Comparison of ENCODE assay signal across 29 cellular contexts in the genomic region with DNA sequence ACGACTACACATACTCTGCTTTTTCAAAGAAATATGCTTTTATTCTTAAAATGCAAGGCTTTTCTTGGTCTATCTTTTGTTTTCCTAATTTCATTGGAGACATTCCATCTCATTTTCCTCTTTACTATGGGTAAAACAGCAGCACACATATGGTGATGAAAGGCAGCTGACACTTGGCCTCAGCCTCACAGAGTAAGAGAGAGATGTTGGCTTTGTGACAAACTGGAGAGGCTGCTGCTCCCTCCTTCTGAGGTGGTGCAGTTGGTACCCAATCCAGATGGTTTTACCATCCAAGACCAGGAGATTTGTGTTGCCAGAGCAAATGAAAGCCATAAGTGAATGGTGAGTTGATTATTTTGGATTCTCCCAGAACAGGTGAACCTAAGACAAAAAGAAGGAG. TPM values are rescaled to one million over a fixed set of nuclear protein-coding genes. Genes with fewer than 3 reads are reported as not detected.
"Had no signal": no experiment of that assay in that cellular context is flagged by ENCODE, and none has a peak within 500 bp of the region (broad histone marks: within the 10 kb centered on the region; RNA-seq: fewer than 3 reads in every experiment).

No MANE protein-coding gene starts in this region.

- H3K9me3 ChIP-seq: colonic mucosa, left lung, ovary, sigmoid colon, stomach, thyroid gland, upper lobe of right lung had no signal

- DNase-seq: activated CD4-positive, alpha-beta T cell treated with anti-CD3 and anti-CD28 coated beads for 36 hours; activated CD4-positive, CD25-positive, alpha-beta regulatory T cell; activated CD8-positive, alpha-beta memory T cell treated with anti-CD3 and anti-CD28 coated beads, Interleukin-2, amount 10 ng/mL, durations not matched to agents 7 days and 5 days; activated CD8-positive, alpha-beta T cell treated with anti-CD3 and anti-CD28 coated beads, Interleukin-2, amount 10 ng/mL, durations not matched to agents 7 days and 5 days; activated naive CD4-positive, alpha-beta T cell; activated T-cell treated with anti-CD3 and anti-CD28 coated beads, Interleukin-2, amount 50 U/mL, for 48 hours; anterior cingulate cortex; colonic mucosa; effector CD8-positive, alpha-beta T cell; head of caudate nucleus; left lung; naive thymus-derived CD4-positive, alpha-beta T cell; ovary; sigmoid colon; stimulated activated CD4-positive, alpha-beta T cell treated with anti-CD3 and anti-CD28 coated beads, Interleukin-2, amount 100 ng/mL, for 24 hours; stimulated activated naive B cell treated with anti-CD40 and anti-IgM and Interleukin-4, amounts not matched to agents 10 μg/mL and 1 μg/mL and 100 μg/mL, for 72 hours; stomach; thyroid gland; upper lobe of right lung had no signal

- ATAC-seq: activated CD4-positive, alpha-beta T cell treated with anti-CD3 and anti-CD28 coated beads for 36 hours; activated CD8-positive, alpha-beta memory T cell treated with anti-CD3 and anti-CD28 coated beads, Interleukin-2, amount 10 ng/mL, durations not matched to agents 7 days and 5 days; activated CD8-positive, alpha-beta T cell treated with anti-CD3 and anti-CD28 coated beads, Interleukin-2, amount 10 ng/mL, durations not matched to agents 7 days and 5 days; activated naive CD4-positive, alpha-beta T cell treated with anti-CD3 and anti-CD28 coated beads, Interleukin-2, amount 50 U/mL, for 72 hours; left lung; naive thymus-derived CD4-positive, alpha-beta T cell; stimulated activated naive B cell treated with anti-CD40 and anti-IgM and Interleukin-4, amounts not matched to agents 10 μg/mL and 1 μg/mL and 100 μg/mL, for 72 hours; upper lobe of right lung had no signal

- H3K4me3 ChIP-seq: colonic mucosa, left lung, ovary, sigmoid colon, smooth muscle cell, stomach, thyroid gland, upper lobe of right lung had no signal

- H3K27me3 Mint-ChIP-seq: progenitor cell of endocrine pancreas had no signal

- H3K4me2 ChIP-seq: smooth muscle cell had no signal

- H3K4me1 Mint-ChIP-seq: activated CD4-positive, alpha-beta T cell treated with anti-CD3 and anti-CD28 coated beads for 36 hours; activated CD8-positive, alpha-beta memory T cell treated with anti-CD3 and anti-CD28 coated beads, Interleukin-2, amount 10 ng/mL, durations not matched to agents 7 days and 5 days; naive thymus-derived CD4-positive, alpha-beta T cell; stimulated activated naive B cell treated with anti-CD40 and anti-IgM and Interleukin-4, amounts not matched to agents 10 μg/mL and 1 μg/mL and 100 μg/mL, for 72 hours had no signal

- H3K4me1 ChIP-seq: colonic mucosa, sigmoid colon, thyroid gland had no signal

- H3K4me3 Mint-ChIP-seq: activated CD4-positive, alpha-beta T cell treated with anti-CD3 and anti-CD28 coated beads for 36 hours; activated CD8-positive, alpha-beta memory T cell treated with anti-CD3 and anti-CD28 coated beads, Interleukin-2, amount 10 ng/mL, durations not matched to agents 7 days and 5 days; activated CD8-positive, alpha-beta T cell treated with anti-CD3 and anti-CD28 coated beads, Interleukin-2, amount 10 ng/mL, durations not matched to agents 7 days and 5 days; naive thymus-derived CD4-positive, alpha-beta T cell; stimulated activated naive B cell treated with anti-CD40 and anti-IgM and Interleukin-4, amounts not matched to agents 10 μg/mL and 1 μg/mL and 100 μg/mL, for 72 hours had no signal

- H3K27ac ChIP-seq: colonic mucosa, epithelial cell of prostate, left lung, ovary, sigmoid colon, stomach, thyroid gland, upper lobe of right lung had no signal

- H3K9me3 Mint-ChIP-seq: activated naive CD4-positive, alpha-beta T cell treated with anti-CD3 and anti-CD28 coated beads, Interleukin-2, amount 50 U/mL, for 72 hours; naive thymus-derived CD4-positive, alpha-beta T cell; stimulated activated naive B cell treated with anti-CD40 and anti-IgM and Interleukin-4, amounts not matched to agents 10 μg/mL and 1 μg/mL and 100 μg/mL, for 72 hours had no signal

- H3K27me3 ChIP-seq: colonic mucosa, left lung, ovary, sigmoid colon, stomach, thyroid gland had no signal

- H3K27ac Mint-ChIP-seq: activated CD4-positive, alpha-beta T cell treated with anti-CD3 and anti-CD28 coated beads for 36 hours; activated CD8-positive, alpha-beta memory T cell treated with anti-CD3 and anti-CD28 coated beads, Interleukin-2, amount 10 ng/mL, durations not matched to agents 7 days and 5 days; activated CD8-positive, alpha-beta T cell treated with anti-CD3 and anti-CD28 coated beads, Interleukin-2, amount 10 ng/mL, durations not matched to agents 7 days and 5 days; activated naive CD4-positive, alpha-beta T cell treated with anti-CD3 and anti-CD28 coated beads, Interleukin-2, amount 50 U/mL, for 72 hours; naive thymus-derived CD4-positive, alpha-beta T cell; progenitor cell of endocrine pancreas; stimulated activated naive B cell treated with anti-CD40 and anti-IgM and Interleukin-4, amounts not matched to agents 10 μg/mL and 1 μg/mL and 100 μg/mL, for 72 hours had no signal

- H3K36me3 Mint-ChIP-seq: activated CD8-positive, alpha-beta memory T cell treated with anti-CD3 and anti-CD28 coated beads, Interleukin-2, amount 10 ng/mL, durations not matched to agents 7 days and 5 days; activated naive CD4-positive, alpha-beta T cell treated with anti-CD3 and anti-CD28 coated beads, Interleukin-2, amount 50 U/mL, for 72 hours; naive thymus-derived CD4-positive, alpha-beta T cell; stimulated activated naive B cell treated with anti-CD40 and anti-IgM and Interleukin-4, amounts not matched to agents 10 μg/mL and 1 μg/mL and 100 μg/mL, for 72 hours had no signal

- H3K36me3 ChIP-seq: colonic mucosa, left lung, ovary, sigmoid colon, stomach, thyroid gland, upper lobe of right lung had no signal

RNA-seq across cellular contexts. Expression of a gene that starts 13.2 kb away (rescaled TPM):
- total RNA-seq: activated CD4-positive, alpha-beta T cell treated with anti-CD3 and anti-CD28 coated beads for 36 hours; activated CD8-positive, alpha-beta memory T cell treated with anti-CD3 and anti-CD28 coated beads, Interleukin-2, amount 10 ng/mL, durations not matched to agents 7 days and 5 days; activated CD8-positive, alpha-beta T cell treated with anti-CD3 and anti-CD28 coated beads, Interleukin-2, amount 10 ng/mL, durations not matched to agents 7 days and 5 days; activated naive CD4-positive, alpha-beta T cell treated with anti-CD3 and anti-CD28 coated beads, Interleukin-2, amount 50 U/mL, for 72 hours; bronchial epithelial cell; dermis microvascular lymphatic vessel endothelial cell; kidney epithelial cell; left lung; lung microvascular endothelial cell; naive thymus-derived CD4-positive, alpha-beta T cell; sigmoid colon; smooth muscle cell; T-helper 1 cell treated with Interleukin-12 subunit alpha and Interleukin-12 subunit beta and Interleukin-4 antibody, amounts not matched to agents 30 ng/mL and 1 ng/mL, for 36 hours; thyroid gland; upper lobe of right lung had no signal
- polyA plus RNA-seq: naive thymus-derived CD4-positive, alpha-beta T cell; neural cell; ovary; sigmoid colon; smooth muscle cell; stomach had no signal
